7 cellular contexts compared by ENCODE assay signal in genomic region chr12:110355080-110355479, GRCh38. TPM values are rescaled to one million over a fixed set of nuclear protein-coding genes. Genes with fewer than 3 reads are reported as not detected.
DNase-seq lines count a peak whose midpoint lies in the region; ATAC-seq and TF ChIP-seq lines count a peak whose summit lies in the region.

No MANE protein-coding gene starts in this region.

- no peaks in the 10 kb centered on the region for H3K27me3 ChIP-seq in DOHH2 (ENCODE audit: control insufficient read depth, low read length)

- no peaks in the 10 kb centered on the region for H3K27me3 Mint-ChIP-seq in WTC11 (ENCODE audit: low read depth)

- DNase-seq in HEK293T (ENCODE audit: extremely low spot score) (peak; percentile 62), WTC11 (ENCODE audit: low spot score) (peak; percentile 61), iris pigment epithelial cell (ENCODE audit: low read depth) (peak; percentile 34), sciatic nerve (ENCODE audit: low spot score) (no peak)

- H3K36me3 ChIP-seq in DOHH2 (ENCODE audit: control insufficient read depth, low read length) = peaks cover 5% of the 10 kb centered on the region; the same call in 1 of the 2 replicates

- peaks cover 5% of the 10 kb centered on the region; the same call in 1 of the 2 replicates for H3K36me3 Mint-ChIP-seq in WTC11

- intact Hi-C loops in sciatic nerve (cut with DNase I) = no loop called here

- peaks cover 25% of the 10 kb centered on the region for H3F3A ChIP-seq in DOHH2 (ENCODE audit: control insufficient read depth, insufficient read depth)

- no peak overlapping the region for H3K4me3 ChIP-seq in DOHH2 (ENCODE audit: low read length)

- H3K4me1 ChIP-seq in DOHH2 (ENCODE audit: control insufficient read depth, low read length) = peaks cover 5% of the 10 kb centered on the region

- no peaks in the 10 kb centered on the region for H3K79me2 ChIP-seq in DOHH2 (ENCODE audit: control insufficient read depth, low read length)

- H4K20me1 ChIP-seq in DOHH2 (ENCODE audit: control insufficient read depth, insufficient read depth, low read depth, low read length) = 0 out of 2 replicates have a peak, but pooled peaks cover 6% of the 10 kb centered on the region

- CTCF ChIA-PET in HEK293T (lab: Yijun Ruan, JAX) = no interaction called here
- CTCF ChIA-PET in WTC11 (lab: Charles Lee) = no interaction called here

- no peak overlapping the region for H3K4me3 Mint-ChIP-seq in WTC11

- no peaks in the 10 kb centered on the region for H3K9me3 ChIP-seq in DOHH2 (ENCODE audit: control insufficient read depth, insufficient read depth, low read length)

- no peak overlapping the region for H3K4me2 ChIP-seq in DOHH2 (ENCODE audit: low read length)

- peak overlapping the region; percentile 4; the same call in 1 of the 2 replicates for H3K27ac Mint-ChIP-seq in WTC11

- TF ChIP-seq CTCF in DOHH2 (IDR thresholded peaks at IDR 0.05; ENCODE audit: low read depth, low read length, poor library complexity, severe bottlenecking) = peak; percentile 79
- TF ChIP-seq CTCF in WTC11 (IDR thresholded peaks at IDR 0.05) = peak; percentile 30; the same call in 1 of the 2 replicates

- H3K9me2 ChIP-seq in DOHH2 (replicated peaks; ENCODE audit: control insufficient read depth, low read length) = no peaks in the 10 kb centered on the region

- H3K4me1 Mint-ChIP-seq in WTC11 = no peaks in the 10 kb centered on the region

- H3K27ac ChIP-seq in DOHH2 (ENCODE audit: low read depth, low read length) = no peak overlapping the region

- POLR2A ChIA-PET in HEK293T (lab: Yijun Ruan, JAX) = no interaction called here
- POLR2A ChIA-PET in WTC11 (lab: Charles Lee) = no interaction called here

- ATAC-seq in WTC11 (peak; percentile 89), HG03571 (IDR thresholded peaks at IDR 0.05; ENCODE audit: unreplicated experiment) (no peak), sciatic nerve (no peak), GM18870 (IDR thresholded peaks at IDR 0.05; ENCODE audit: unreplicated experiment) (no peak)

- H3K9me3 Mint-ChIP-seq in WTC11 = no peaks in the 10 kb centered on the region

TF ChIP-seq in HEK293T, 16 proteins besides CTCF, POLR2A, EP300 and RAD21:
- TF ChIP-seq, protein P1, sequence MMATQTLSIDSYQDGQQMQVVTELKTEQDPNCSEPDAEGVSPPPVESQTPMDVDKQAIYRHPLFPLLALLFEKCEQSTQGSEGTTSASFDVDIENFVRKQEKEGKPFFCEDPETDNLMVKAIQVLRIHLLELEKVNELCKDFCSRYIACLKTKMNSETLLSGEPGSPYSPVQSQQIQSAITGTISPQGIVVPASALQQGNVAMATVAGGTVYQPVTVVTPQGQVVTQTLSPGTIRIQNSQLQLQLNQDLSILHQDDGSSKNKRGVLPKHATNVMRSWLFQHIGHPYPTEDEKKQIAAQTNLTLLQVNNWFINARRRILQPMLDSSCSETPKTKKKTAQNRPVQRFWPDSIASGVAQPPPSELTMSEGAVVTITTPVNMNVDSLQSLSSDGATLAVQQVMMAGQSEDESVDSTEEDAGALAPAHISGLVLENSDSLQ (IDR thresholded peaks at IDR 0.05) = no peak
- TF ChIP-seq FOXM1 (IDR thresholded peaks at IDR 0.05; ENCODE audit: borderline replicate concordance) = no peak
- no peak for TF ChIP-seq TARDBP (IDR thresholded peaks at IDR 0.05)
- no peak for TF ChIP-seq FOXA1 (IDR thresholded peaks at IDR 0.05)
- no peak for TF ChIP-seq BHLHE40 (IDR thresholded peaks at IDR 0.05; ENCODE audit: borderline replicate concordance)
- no peak for TF ChIP-seq LEF1 (IDR thresholded peaks at IDR 0.05; ENCODE audit: borderline replicate concordance)
- no peak for TF ChIP-seq ELF4 (IDR thresholded peaks at IDR 0.05)
- TF ChIP-seq NFRKB (IDR thresholded peaks at IDR 0.05) = no peak
- no peak for TF ChIP-seq HDGF (IDR thresholded peaks at IDR 0.05; ENCODE audit: borderline replicate concordance)
- no peak for TF ChIP-seq ARNT (IDR thresholded peaks at IDR 0.05)
- no peak for TF ChIP-seq L3MBTL2 (conservative IDR thresholded peaks at IDR 0.05)
- no peak for TF ChIP-seq SUZ12 (IDR thresholded peaks at IDR 0.05)
- no peak for TF ChIP-seq CTBP1 (IDR thresholded peaks at IDR 0.05; ENCODE audit: borderline replicate concordance)
- no peak for TF ChIP-seq ZNF384 (IDR thresholded peaks at IDR 0.05)

TF ChIP-seq in WTC11, 78 proteins besides CTCF, POLR2A, EP300 and RAD21:
- no peak for TF ChIP-seq ZNF232 (CRISPR knock-in tag; IDR thresholded peaks at IDR 0.05)
- no peak for TF ChIP-seq NR1H2 (CRISPR knock-in tag; IDR thresholded peaks at IDR 0.05)
- no peak for TF ChIP-seq RORB (CRISPR knock-in tag; IDR thresholded peaks at IDR 0.05)
- TF ChIP-seq ZNF138 (CRISPR knock-in tag; conservative IDR thresholded peaks at IDR 0.05) = no peak
- TF ChIP-seq ZNF121 (CRISPR knock-in tag; IDR thresholded peaks at IDR 0.05) = no peak
- TF ChIP-seq ETV6 (CRISPR knock-in tag; IDR thresholded peaks at IDR 0.05) = no peak
- TF ChIP-seq, protein P2, sequence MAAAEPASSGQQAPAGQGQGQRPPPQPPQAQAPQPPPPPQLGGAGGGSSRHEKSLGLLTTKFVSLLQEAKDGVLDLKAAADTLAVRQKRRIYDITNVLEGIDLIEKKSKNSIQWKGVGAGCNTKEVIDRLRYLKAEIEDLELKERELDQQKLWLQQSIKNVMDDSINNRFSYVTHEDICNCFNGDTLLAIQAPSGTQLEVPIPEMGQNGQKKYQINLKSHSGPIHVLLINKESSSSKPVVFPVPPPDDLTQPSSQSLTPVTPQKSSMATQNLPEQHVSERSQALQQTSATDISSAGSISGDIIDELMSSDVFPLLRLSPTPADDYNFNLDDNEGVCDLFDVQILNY (CRISPR knock-in tag; IDR thresholded peaks at IDR 0.05) = no peak
- no peak for TF ChIP-seq IRF2 (CRISPR knock-in tag; IDR thresholded peaks at IDR 0.05; ENCODE audit: borderline replicate concordance, low read depth)
- TF ChIP-seq E2F1 (CRISPR knock-in tag; IDR thresholded peaks at IDR 0.05) = no peak
- TF ChIP-seq, protein P3, sequence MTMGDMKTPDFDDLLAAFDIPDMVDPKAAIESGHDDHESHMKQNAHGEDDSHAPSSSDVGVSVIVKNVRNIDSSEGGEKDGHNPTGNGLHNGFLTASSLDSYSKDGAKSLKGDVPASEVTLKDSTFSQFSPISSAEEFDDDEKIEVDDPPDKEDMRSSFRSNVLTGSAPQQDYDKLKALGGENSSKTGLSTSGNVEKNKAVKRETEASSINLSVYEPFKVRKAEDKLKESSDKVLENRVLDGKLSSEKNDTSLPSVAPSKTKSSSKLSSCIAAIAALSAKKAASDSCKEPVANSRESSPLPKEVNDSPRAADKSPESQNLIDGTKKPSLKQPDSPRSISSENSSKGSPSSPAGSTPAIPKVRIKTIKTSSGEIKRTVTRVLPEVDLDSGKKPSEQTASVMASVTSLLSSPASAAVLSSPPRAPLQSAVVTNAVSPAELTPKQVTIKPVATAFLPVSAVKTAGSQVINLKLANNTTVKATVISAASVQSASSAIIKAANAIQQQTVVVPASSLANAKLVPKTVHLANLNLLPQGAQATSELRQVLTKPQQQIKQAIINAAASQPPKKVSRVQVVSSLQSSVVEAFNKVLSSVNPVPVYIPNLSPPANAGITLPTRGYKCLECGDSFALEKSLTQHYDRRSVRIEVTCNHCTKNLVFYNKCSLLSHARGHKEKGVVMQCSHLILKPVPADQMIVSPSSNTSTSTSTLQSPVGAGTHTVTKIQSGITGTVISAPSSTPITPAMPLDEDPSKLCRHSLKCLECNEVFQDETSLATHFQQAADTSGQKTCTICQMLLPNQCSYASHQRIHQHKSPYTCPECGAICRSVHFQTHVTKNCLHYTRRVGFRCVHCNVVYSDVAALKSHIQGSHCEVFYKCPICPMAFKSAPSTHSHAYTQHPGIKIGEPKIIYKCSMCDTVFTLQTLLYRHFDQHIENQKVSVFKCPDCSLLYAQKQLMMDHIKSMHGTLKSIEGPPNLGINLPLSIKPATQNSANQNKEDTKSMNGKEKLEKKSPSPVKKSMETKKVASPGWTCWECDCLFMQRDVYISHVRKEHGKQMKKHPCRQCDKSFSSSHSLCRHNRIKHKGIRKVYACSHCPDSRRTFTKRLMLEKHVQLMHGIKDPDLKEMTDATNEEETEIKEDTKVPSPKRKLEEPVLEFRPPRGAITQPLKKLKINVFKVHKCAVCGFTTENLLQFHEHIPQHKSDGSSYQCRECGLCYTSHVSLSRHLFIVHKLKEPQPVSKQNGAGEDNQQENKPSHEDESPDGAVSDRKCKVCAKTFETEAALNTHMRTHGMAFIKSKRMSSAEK (CRISPR knock-in tag; IDR thresholded peaks at IDR 0.05; ENCODE audit: borderline replicate concordance) = no peak
- TF ChIP-seq ATF1 (CRISPR knock-in tag; IDR thresholded peaks at IDR 0.05) = no peak
- no peak for TF ChIP-seq ZNF317 (CRISPR knock-in tag; IDR thresholded peaks at IDR 0.05; ENCODE audit: borderline replicate concordance, low read depth)

RNA-seq across cellular contexts. Expression of gene ANAPC7, which starts 48.4 kb away (rescaled TPM):
- total RNA-seq in WTC11 (2021) (82.8 to 93.4 TPM (median 87.0 TPM) in 3 replicates), sciatic nerve (62.7 TPM)
